26 cellular contexts compared by ENCODE assay signal in the genomic region with DNA sequence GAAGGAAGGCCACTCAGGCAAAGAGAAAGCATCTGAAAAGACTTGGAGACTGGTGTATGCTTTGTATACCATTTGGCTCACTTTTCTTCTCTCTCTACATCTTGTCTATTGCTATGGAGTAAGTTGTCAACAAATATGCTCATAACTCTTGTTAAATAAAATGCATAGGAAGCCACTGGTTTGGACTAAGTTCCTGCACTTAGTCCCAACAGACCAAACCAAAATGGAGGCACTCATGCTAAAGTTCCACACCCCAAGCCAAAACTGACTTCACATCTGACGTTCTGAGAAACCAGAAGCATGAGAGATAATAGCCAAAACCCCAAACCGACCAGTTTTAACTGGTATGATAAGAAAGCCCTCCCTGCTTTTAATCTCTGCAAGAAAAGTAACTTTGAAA.
"Had no signal": no experiment of that assay in that cellular context is flagged by ENCODE, and none has a peak within 500 bp of the region (broad histone marks: within the 10 kb centered on the region; RNA-seq: fewer than 3 reads in every experiment).

No MANE protein-coding gene starts in this region.

- H3K4me1 ChIP-seq: esophagus squamous epithelium, gastrocnemius medialis, left lung, lower lobe of right lung had no signal

- DNase-seq: dermis blood vessel endothelial cell; dorsolateral prefrontal cortex; effector CD4-positive, alpha-beta T cell; effector memory CD4-positive, alpha-beta T cell; erythroblast; esophagus squamous epithelium; foreskin fibroblast; foreskin melanocyte; gastrocnemius medialis; glutamatergic neuron; head of caudate nucleus; heart right ventricle; hippocampal formation; left cardiac atrium; left lung; left ventricle myocardium superior; lower lobe of right lung; mesenchymal stem cell; mucosa of descending colon had no signal

- FAIRE-seq: colon, endometrium, islet of Langerhans, keratinocyte had no signal

- H3K36me3 ChIP-seq: esophagus squamous epithelium, gastrocnemius medialis, heart right ventricle, left lung, lower lobe of right lung had no signal

- ATAC-seq: esophagus mucosa, gastrocnemius medialis, heart right ventricle, left cardiac atrium, left ventricle myocardium superior, mucosa of descending colon had no signal

- H3K9me3 ChIP-seq: esophagus squamous epithelium, gastrocnemius medialis, lower lobe of right lung, mucosa of descending colon had no signal

- H3K27me3 ChIP-seq: dorsolateral prefrontal cortex, esophagus squamous epithelium, gastrocnemius medialis, heart right ventricle, left lung had no signal

- H3K27ac ChIP-seq: coronary artery, dorsolateral prefrontal cortex, epithelial cell of prostate, esophagus squamous epithelium, gastrocnemius medialis, heart right ventricle, left lung, lower lobe of right lung had no signal

- H3K4me3 ChIP-seq: coronary artery, dorsolateral prefrontal cortex, esophagus squamous epithelium, gastrocnemius medialis, heart right ventricle, left lung, lower lobe of right lung, mucosa of descending colon had no signal
